In genomic region chr11:61971177-61972111, GRCh38 we compare ENCODE assay signal across 8 cellular contexts. TPM values are rescaled to one million over a fixed set of nuclear protein-coding genes. Genes with fewer than 3 reads are reported as not detected.
A peak's percentile ranks its signal among the peaks of the same experiment; 100 is the strongest.
DNase-seq lines count a peak whose midpoint lies in the region; ATAC-seq and TF ChIP-seq lines count a peak whose summit lies in the region.

No MANE protein-coding gene starts in this region.

- peak overlapping the region; percentile 99 for H3K27ac ChIP-seq in vagina

- TF ChIP-seq CTCF in glutamatergic neuron (IDR thresholded peaks at IDR 0.05; ENCODE audit: partially characterized antibody, unreplicated experiment) (no peak), vagina (IDR thresholded peaks at IDR 0.05) (no peak)

- no peaks in the 10 kb centered on the region for H3K27me3 Mint-ChIP-seq in activated naive CD8-positive, alpha-beta T cell treated with anti-CD3 and anti-CD28 coated beads for 36 hours
- H3K27me3 Mint-ChIP-seq in glutamatergic neuron (ENCODE audit: unreplicated experiment), result peaks cover 7% of the 10 kb centered on the region

- no peak for ATAC-seq in GM21723 (IDR thresholded peaks at IDR 0.05; ENCODE audit: unreplicated experiment)

- DNase-seq in DMS53 treated with DMSO at 0.1 percent for 48 hours (lab: John Stamatoyannopoulos, UW; ENCODE audit: unreplicated experiment) (peak; percentile 71), HUDEP-2 (lab: John Stamatoyannopoulos, UW; ENCODE audit: unreplicated experiment in 76 of 76) (peak in 75 of 76 experiments; percentile 71 to 100 (median 98)), OCI-M1 (lab: John Stamatoyannopoulos, UW) (peak; percentile 99), glutamatergic neuron (peak; percentile 65), nucleus accumbens (lab: John Stamatoyannopoulos, UW) (peak in 55 of 56 donors; percentile 64 to 98 (median 93)), vagina (ENCODE audit: extremely low spot score in 2 of 2) (peak in 1 of 2 donors; percentile 100)
- peak; percentile 47 for DNase-seq in activated naive CD8-positive, alpha-beta T cell treated with anti-CD3 and anti-CD28 coated beads for 36 hours

- H3K4me3 ChIP-seq in vagina, result peak overlapping the region; percentile 19 to 29

- intact Hi-C loops in vagina (cut with DNase I), result loop anchor here (5.0 to 10.0 kb wide), 2 partner anchors 113 to 154 kb away; partner anchors contain the start of gene FADS1

- H3K36me3 Mint-ChIP-seq in activated naive CD8-positive, alpha-beta T cell treated with anti-CD3 and anti-CD28 coated beads for 36 hours, result peaks cover 7% of the 10 kb centered on the region
- H3K36me3 Mint-ChIP-seq in glutamatergic neuron (ENCODE audit: unreplicated experiment), result no peaks in the 10 kb centered on the region

- no peaks in the 10 kb centered on the region for H3K36me3 ChIP-seq in vagina

- peak overlapping the region; percentile 22 for H3K4me3 Mint-ChIP-seq in activated naive CD8-positive, alpha-beta T cell treated with anti-CD3 and anti-CD28 coated beads for 36 hours
- peak overlapping the region; percentile 25 for H3K4me3 Mint-ChIP-seq in glutamatergic neuron (ENCODE audit: unreplicated experiment)

- no peaks in the 10 kb centered on the region for H3K9me3 Mint-ChIP-seq in activated naive CD8-positive, alpha-beta T cell treated with anti-CD3 and anti-CD28 coated beads for 36 hours
- peaks cover 5% of the 10 kb centered on the region for H3K9me3 Mint-ChIP-seq in glutamatergic neuron (ENCODE audit: unreplicated experiment)

- peaks cover 47% of the 10 kb centered on the region for H3K4me1 Mint-ChIP-seq in activated naive CD8-positive, alpha-beta T cell treated with anti-CD3 and anti-CD28 coated beads for 36 hours
- H3K4me1 Mint-ChIP-seq in glutamatergic neuron (ENCODE audit: low read depth, unreplicated experiment), result peaks cover 19% of the 10 kb centered on the region

- H3K4me1 ChIP-seq in vagina, result peaks cover 58% of the 10 kb centered on the region

- H3K27me3 ChIP-seq in vagina, result no peaks in the 10 kb centered on the region

- H3K27ac Mint-ChIP-seq in activated naive CD8-positive, alpha-beta T cell treated with anti-CD3 and anti-CD28 coated beads for 36 hours, result peak overlapping the region; percentile 61
- peak overlapping the region; percentile 31 for H3K27ac Mint-ChIP-seq in glutamatergic neuron (ENCODE audit: unreplicated experiment)

- TF ChIP-seq POLR2A in vagina (IDR thresholded peaks at IDR 0.05), result peak in 1 of 2 donors; percentile 13

- no peaks in the 10 kb centered on the region for H3K9me3 ChIP-seq in vagina

RNA-seq across cellular contexts. Expression of gene FTH1, which starts 4.0 kb away (rescaled TPM):
- 100 to 1,000 TPM; 821 to 824 TPM for total RNA-seq in activated naive CD8-positive, alpha-beta T cell treated with anti-CD3 and anti-CD28 coated beads for 36 hours
- 885 TPM for total RNA-seq in glutamatergic neuron (ENCODE audit: unreplicated experiment)
- total RNA-seq in vagina, result 2,421 TPM

RNA-seq across cellular contexts. Expression of gene BEST1, which starts 21.3 kb away (rescaled TPM):
- 1 to 10 TPM in 1 of 2 experiments, under 1 TPM in 1; 0.58 to 1.0 TPM for total RNA-seq in activated naive CD8-positive, alpha-beta T cell treated with anti-CD3 and anti-CD28 coated beads for 36 hours
- total RNA-seq in glutamatergic neuron (ENCODE audit: unreplicated experiment) (4.6 TPM), vagina (4.4 TPM)

RNA-seq across cellular contexts. Expression of gene RAB3IL1, which starts 54.1 kb away (rescaled TPM):
- not detected for total RNA-seq in activated naive CD8-positive, alpha-beta T cell treated with anti-CD3 and anti-CD28 coated beads for 36 hours
- total RNA-seq in glutamatergic neuron (ENCODE audit: unreplicated experiment) (1.3 TPM), vagina (32.2 TPM)

Comparison
In these comparisons a context has a peak if more than half of its experiments do, and no peak if none do; other contexts are left out.
1. RNA of gene RAB3IL1, which starts 54.1 kb away (total RNA-seq): 32.2 TPM in vagina (single experiment); 1.3 TPM in glutamatergic neuron (single experiment) and not detected in activated naive CD8-positive, alpha-beta T cell treated with anti-CD3 and anti-CD28 coated beads for 36 hours; every median in the first group is over 10 times any median in the second.